ENCODE assay signal across 9 cellular contexts in the genomic region with DNA sequence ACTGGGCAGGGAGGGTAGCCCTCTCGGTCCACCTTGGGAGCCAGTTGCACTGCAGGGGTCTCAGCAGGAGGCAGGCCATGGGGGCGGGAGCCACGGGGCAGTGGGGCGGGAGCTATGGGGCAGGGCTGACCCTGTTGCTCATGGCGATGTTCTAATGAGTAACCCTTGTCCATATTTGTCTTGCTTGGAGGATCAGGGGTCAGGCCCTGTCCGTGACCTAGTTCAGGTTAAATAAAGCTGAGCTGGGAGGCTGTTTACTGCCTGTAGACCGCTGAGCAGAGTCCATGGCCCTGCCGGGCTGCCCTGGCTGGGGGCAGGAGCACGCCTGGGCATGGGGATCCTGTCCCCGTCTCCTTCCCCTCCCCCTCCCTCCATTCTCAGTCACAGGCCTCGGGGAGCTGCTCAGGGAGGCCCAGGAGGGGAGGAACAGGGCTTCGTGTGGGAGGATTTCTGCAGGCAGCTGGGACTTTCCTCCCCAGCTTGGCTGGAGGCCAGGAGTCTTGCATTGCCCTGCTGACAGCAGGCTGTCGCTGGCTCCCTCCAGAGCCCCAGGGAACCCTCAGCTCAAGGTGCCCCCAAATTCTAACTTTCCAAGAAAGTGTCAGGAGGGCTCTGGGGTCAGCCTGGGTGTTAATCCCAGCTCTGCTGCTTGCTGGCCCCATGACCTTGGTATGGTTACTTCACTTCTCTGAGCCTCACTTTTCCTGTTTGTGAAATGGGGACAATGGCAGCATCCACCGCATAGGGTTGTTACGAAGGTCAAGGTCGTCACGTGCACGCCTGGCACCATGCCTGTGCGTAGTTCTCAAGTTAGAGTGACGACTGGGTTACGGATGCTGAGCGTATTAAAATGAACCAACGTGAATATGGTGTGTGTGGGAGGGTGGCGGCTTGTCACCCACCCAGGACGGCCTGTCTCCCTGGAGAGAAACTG. TPM values are rescaled to one million over a fixed set of nuclear protein-coding genes. Genes with fewer than 3 reads are reported as not detected.
DNase-seq lines count a peak whose midpoint lies in the region; ATAC-seq and TF ChIP-seq lines count a peak whose summit lies in the region.
"Had no signal": no experiment of that assay in that cellular context is flagged by ENCODE, and none has a peak within 500 bp of the region (broad histone marks: within the 10 kb centered on the region; RNA-seq: fewer than 3 reads in every experiment).

No MANE protein-coding gene starts in this region.

- TF ChIP-seq CTCF in mucosa of descending colon (IDR thresholded peaks at IDR 0.05), result no peak
- no peak for TF ChIP-seq CTCF in CD8-positive, alpha-beta T cell (IDR thresholded peaks at IDR 0.05)

- peaks cover 2% of the 10 kb centered on the region for H3K36me3 ChIP-seq in mucosa of descending colon (ENCODE audit: low read depth)
- peaks cover 9% of the 10 kb centered on the region for H3K36me3 ChIP-seq in CD8-positive, alpha-beta T cell (ENCODE audit: insufficient read depth, low read length)

- no peaks in the 10 kb centered on the region for H3K27me3 Mint-ChIP-seq in CD8-positive, alpha-beta T cell (ENCODE audit: low read depth)

- H3K4me3 Mint-ChIP-seq in CD8-positive, alpha-beta T cell, result no peak overlapping the region

- H3K9me3 Mint-ChIP-seq in CD8-positive, alpha-beta T cell, result no peaks in the 10 kb centered on the region

- H3K27me3 ChIP-seq in CD8-positive, alpha-beta T cell (ENCODE audit: insufficient read depth, low read length), result no peaks in the 10 kb centered on the region

- ATAC-seq in mucosa of descending colon (peak; percentile 47), GM21526 (IDR thresholded peaks at IDR 0.05; ENCODE audit: low FRiP score, unreplicated experiment) (no peak)
- ATAC-seq in CD8-positive, alpha-beta T cell, result no peak

- DNase-seq in ELR (ENCODE audit: low read depth), result peak; percentile 34
- DNase-seq in NCI-H2171 treated with DMSO at 0.1 percent for 48 hours (lab: John Stamatoyannopoulos, UW), result peak; percentile 92
- peak; percentile 46 for DNase-seq in central memory CD4-positive, alpha-beta T cell
- peak in 1 of 3 donors; percentile 72 for DNase-seq in mucosa of descending colon
- no peak for DNase-seq in DMS79 treated with DMSO at 0.1 percent for 48 hours (lab: John Stamatoyannopoulos, UW)
- DNase-seq in NCI-H146 treated with DMSO at 0.1 percent for 48 hours (lab: John Stamatoyannopoulos, UW; ENCODE audit: unreplicated experiment), result no peak
- no peak for DNase-seq in CD8-positive, alpha-beta T cell

- peaks cover 4% of the 10 kb centered on the region for H3K4me1 Mint-ChIP-seq in CD8-positive, alpha-beta T cell (ENCODE audit: low read depth)

- no peaks in the 10 kb centered on the region for H3K9me3 ChIP-seq in mucosa of descending colon
- H3K9me3 ChIP-seq in CD8-positive, alpha-beta T cell (ENCODE audit: low read length), result no peaks in the 10 kb centered on the region

- no peak overlapping the region for H3K27ac Mint-ChIP-seq in CD8-positive, alpha-beta T cell

- H3K36me3 Mint-ChIP-seq in CD8-positive, alpha-beta T cell, result peaks cover 48% of the 10 kb centered on the region

- CTCF ChIA-PET in CD8-positive, alpha-beta T cell (lab: Charles Lee), result interaction anchor here (1.3 to 1.4 kb wide), 2 partner anchors 15 kb away, joined by 3 to 5 read pairs; no protein-coding TSS in a partner anchor

- H3K4me3 ChIP-seq in mucosa of descending colon, result no peak overlapping the region
- H3K4me3 ChIP-seq in CD8-positive, alpha-beta T cell (ENCODE audit: low read depth, low read length), result no peak overlapping the region

- POLR2A ChIA-PET in CD8-positive, alpha-beta T cell (lab: Charles Lee), result interaction anchor here (1.0 kb wide), 1 partner anchor 13 kb away, joined by 3 read pairs; no protein-coding TSS in a partner anchor

- intact Hi-C loops in mucosa of descending colon (cut with DNase I, micrococcal nuclease), result no loop called here
- intact Hi-C loops in CD8-positive, alpha-beta T cell (cut with DNase I, micrococcal nuclease), result no loop called here

- H3K4me1 ChIP-seq in mucosa of descending colon (ENCODE audit: low read depth), result peaks cover 3% of the 10 kb centered on the region
- no peaks in the 10 kb centered on the region for H3K4me1 ChIP-seq in CD8-positive, alpha-beta T cell (ENCODE audit: insufficient read depth, low read length)

- H3K27ac ChIP-seq in CD8-positive, alpha-beta T cell (ENCODE audit: low read depth, low read length), result no peak overlapping the region
- H3K27ac ChIP-seq: epithelial cell of prostate had no signal

RNA-seq across cellular contexts. Expression of a gene that starts 6.1 kb away (rescaled TPM):
- 1 to 10 TPM in 2 of 3 donors, under 1 TPM in 1; 0.78 to 8.2 (median 2.9) TPM for total RNA-seq in mucosa of descending colon
- under 1 TPM; 0.22 to 0.28 TPM for total RNA-seq in CD8-positive, alpha-beta T cell

RNA-seq across cellular contexts. Expression of a gene that starts 12.1 kb away (rescaled TPM):
- total RNA-seq in mucosa of descending colon, result 10 to 100 TPM; 17.3 to 27.3 (median 22.4) TPM
- total RNA-seq in CD8-positive, alpha-beta T cell, result 10 to 100 TPM; 18.9 to 20.4 TPM

RNA-seq across cellular contexts. Expression of a gene that starts 25.2 kb away (rescaled TPM):
- 100 to 1,000 TPM in 1 of 3 donors, 10 to 100 TPM in 2; 16.9 to 111 (median 76.9) TPM for total RNA-seq in mucosa of descending colon
- 10 to 100 TPM; 19.7 to 20.2 TPM for total RNA-seq in CD8-positive, alpha-beta T cell

RNA-seq across cellular contexts. Expression of a gene that starts 26.4 kb away (rescaled TPM):
- total RNA-seq in mucosa of descending colon, result 10 to 100 TPM; 29.0 to 45.6 (median 37.6) TPM
- under 1 TPM; 0.11 to 0.14 TPM for total RNA-seq in CD8-positive, alpha-beta T cell

RNA-seq across cellular contexts. Expression of a gene that starts 51.9 kb away (rescaled TPM):
- 100 to 1,000 TPM; 214 to 238 (median 222) TPM for total RNA-seq in mucosa of descending colon
- 100 to 1,000 TPM; 572 to 611 TPM for total RNA-seq in CD8-positive, alpha-beta T cell

Comparison
In these comparisons a context has a peak if more than half of its experiments do, and no peak if none do; other contexts are left out.
1. DNase-seq: peak in ELR (single experiment), NCI-H2171 treated with DMSO at 0.1 percent for 48 hours (single experiment) and central memory CD4-positive, alpha-beta T cell (single experiment); none in DMS79 treated with DMSO at 0.1 percent for 48 hours (single experiment), NCI-H146 treated with DMSO at 0.1 percent for 48 hours (single experiment) and CD8-positive, alpha-beta T cell (0 of 7).